In genomic region chr6:67345946-67346345, GRCh38 we compare ENCODE assay signal across 18 cellular contexts.
DNase-seq lines count a peak whose midpoint lies in the region; TF ChIP-seq lines count a peak whose summit lies in the region.
"Had no signal": no experiment of that assay in that cellular context is flagged by ENCODE, and none has a peak within 500 bp of the region (broad histone marks: within the 10 kb centered on the region; RNA-seq: fewer than 3 reads in every experiment).

No MANE protein-coding gene starts in this region.

- no peak for TF ChIP-seq CTCF in HEK293 (tag by site-specific recombination; IDR thresholded peaks at IDR 0.05)
- no peak for TF ChIP-seq CTCF in mammary epithelial cell (conservative IDR thresholded peaks at IDR 0.05 in 1 of 2, IDR thresholded peaks at IDR 0.05 in 1 of 2; ENCODE audit: extremely low read depth in 1 of 2, insufficient read depth in 1 of 2, low read depth in 1 of 2, low read length in 2 of 2)
- no peak for TF ChIP-seq CTCF in A673 (conservative IDR thresholded peaks at IDR 0.05; ENCODE audit: low read depth, low read length)

- H3K27ac ChIP-seq in HEK293 (ENCODE audit: extremely low read depth, low read depth, low read length) (no peak overlapping the region), mammary epithelial cell (ENCODE audit: insufficient read depth, low read depth, low read length) (peak overlapping the region; percentile 52), A673 (ENCODE audit: low read depth, low read length, poor library complexity, severe bottlenecking) (no peak overlapping the region), caudate nucleus (ENCODE audit: low read depth, low read length) (no peak overlapping the region)
- H3K27ac ChIP-seq: hepatocyte had no signal

- dilution Hi-C loops in mammary epithelial cell (cut with HindIII; ENCODE audit: low sequenced_read_pairs) = no loop called here

- no peaks in the 10 kb centered on the region for H3K27me3 ChIP-seq in mammary epithelial cell (ENCODE audit: insufficient read depth, low read length)
- no peaks in the 10 kb centered on the region for H3K27me3 ChIP-seq in A673 (replicated peaks; ENCODE audit: insufficient read depth, low read depth, low read length, poor library complexity)
- H3K27me3 ChIP-seq: hepatocyte had no signal

- no peaks in the 10 kb centered on the region for H3K79me2 ChIP-seq in mammary epithelial cell (ENCODE audit: insufficient read depth, low read length)
- H3K79me2 ChIP-seq: hepatocyte had no signal

- CTCF ChIA-PET in HEK293 (lab: Yijun Ruan, JAX) (no interaction called here), mammary epithelial cell (lab: Charles Lee; ENCODE audit: low non-redundant PET) (no interaction called here), A673 (lab: Charles Lee) (no interaction called here)

- H3K36me3 ChIP-seq in HEK293 (ENCODE audit: control insufficient read depth in 2 of 2, insufficient read depth in 1 of 2, low read length in 2 of 2) (no peaks in the 10 kb centered on the region), mammary epithelial cell (ENCODE audit: insufficient read depth, low read length) (no peaks in the 10 kb centered on the region), A673 (ENCODE audit: insufficient read depth, low read length, poor library complexity, severe bottlenecking) (no peaks in the 10 kb centered on the region)

- WGBS in mammary epithelial cell (ENCODE audit: low coverage, missing lambda C conversion rate) = 0% methylated on average over 5 of the region's 7 CpGs

- peak; percentile 46 to 48 for DNase-seq in AML-193 (lab: John Stamatoyannopoulos, UW)
- peak; percentile 83 for DNase-seq in NCI-H2171 treated with DMSO at 0.1 percent for 48 hours (lab: John Stamatoyannopoulos, UW)
- peak; percentile 81 for DNase-seq in mammary epithelial cell
- no peak for DNase-seq in A673 (ENCODE audit: low spot score)
- DNase-seq in nucleus accumbens (lab: John Stamatoyannopoulos, UW) = no peak
- DNase-seq in caudate nucleus (lab: John Stamatoyannopoulos, UW) = no peak
- DNase-seq: activated CD4-positive, CD25-positive, alpha-beta regulatory T cell; activated CD8-positive, alpha-beta T cell treated with anti-CD3 and anti-CD28 coated beads, Interleukin-2, amount 10 ng/mL, durations not matched to agents 7 days and 5 days; activated naive CD8-positive, alpha-beta T cell treated with anti-CD3 and anti-CD28 coated beads for 36 hours; effector CD8-positive, alpha-beta T cell; KBM-7; NCI-H774; stimulated activated CD4-positive, alpha-beta T cell treated with anti-CD3 and anti-CD28 coated beads, Interleukin-4, amount 100 ng/mL, for 4 hours; stimulated activated CD8-positive, alpha-beta memory T cell treated with anti-CD3 and anti-CD28 coated beads, Interleukin-4, amount 100 ng/mL, for 48 hours had no signal

- BruUV-seq in mammary epithelial cell (replicated peaks; lab: Mats Ljungman, UMichigan) (no TSS peak), A673 (replicated peaks; lab: Mats Ljungman, UMichigan) (no TSS peak)

- H2AFZ ChIP-seq in mammary epithelial cell (ENCODE audit: low read depth, low read length) = peak overlapping the region; percentile 96
- H2AFZ ChIP-seq: GM23338, hepatocyte had no signal

- H3K9me3 ChIP-seq in HEK293 (ENCODE audit: control insufficient read depth, insufficient read depth, low read depth, low read length) (no peaks in the 10 kb centered on the region), mammary epithelial cell (replicated peaks; ENCODE audit: insufficient read depth, low read length) (peaks cover 3% of the 10 kb centered on the region), A673 (ENCODE audit: low read depth, low read length, poor library complexity, severe bottlenecking) (no peaks in the 10 kb centered on the region)

- intact Hi-C loops in mammary epithelial cell (cut with micrococcal nuclease) (no loop called here), A673 (cut with micrococcal nuclease; ENCODE audit: unreplicated experiment) (no loop called here)

- peak overlapping the region; percentile 48 for H3K4me2 ChIP-seq in mammary epithelial cell (ENCODE audit: insufficient read depth, low read depth, low read length)
- H3K4me2 ChIP-seq: GM23338, hepatocyte, smooth muscle cell had no signal

- in situ Hi-C loops in mammary epithelial cell (cut with MboI; ENCODE audit: low sequenced_read_pairs in 2 of 2) = no loop called here

- no peaks in the 10 kb centered on the region for H4K20me1 ChIP-seq in mammary epithelial cell (ENCODE audit: insufficient read depth, low read length)

- H3K4me1 ChIP-seq in HEK293 (ENCODE audit: control insufficient read depth, insufficient read depth, low read length) = no peaks in the 10 kb centered on the region
- peaks cover 10% of the 10 kb centered on the region for H3K4me1 ChIP-seq in mammary epithelial cell (ENCODE audit: insufficient read depth, low read length)
- H3K4me1 ChIP-seq in A673 (ENCODE audit: insufficient read depth, low read length, poor library complexity, severe bottlenecking) = no peaks in the 10 kb centered on the region

- peak overlapping the region; percentile 12 for H3K9ac ChIP-seq in mammary epithelial cell (ENCODE audit: insufficient read depth, low read length)

- H3K4me3 ChIP-seq in HEK293 (ENCODE audit: low read depth, low read length) (no peak overlapping the region), mammary epithelial cell (replicated peaks in 1 of 3; ENCODE audit: insufficient read depth in 1 of 3, low read depth in 2 of 3, low read length in 3 of 3) (no peak overlapping the region), A673 (ENCODE audit: low read depth, low read length, poor library complexity, severe bottlenecking) (no peak overlapping the region)
- H3K4me3 ChIP-seq: GM23338, hepatocyte, smooth muscle cell had no signal

- POLR2A ChIA-PET in HEK293 (lab: Yijun Ruan, JAX) = no interaction called here
- POLR2A ChIA-PET in A673 (lab: Charles Lee; ENCODE audit: low non-redundant PET) = no interaction called here

TF ChIP-seq in HEK293, 187 proteins besides CTCF, POLR2A, EP300 and RAD21:
- TF ChIP-seq ZNF433 (tag by site-specific recombination; IDR thresholded peaks at IDR 0.05; ENCODE audit: low read depth) (no peak), SP7 (tag by site-specific recombination; IDR thresholded peaks at IDR 0.05) (peak; percentile 69)

Comparison
In these comparisons a context has a peak if more than half of its experiments do, and no peak if none do; other contexts are left out.
1. DNase-seq: peak in AML-193 (2 of 2), NCI-H2171 treated with DMSO at 0.1 percent for 48 hours (single experiment) and mammary epithelial cell (single experiment); none in A673 (single experiment), nucleus accumbens (0 of 56) and caudate nucleus (0 of 61).